ENCODE assay signal across 22 cellular contexts in genomic region chr1:54600947-54601725, GRCh38. TPM values are rescaled to one million over a fixed set of nuclear protein-coding genes. Genes with fewer than 3 reads are reported as not detected.
DNase-seq lines count a peak whose midpoint lies in the region; ATAC-seq, FAIRE-seq and TF ChIP-seq lines count a peak whose summit lies in the region.
"Had no signal": no experiment of that assay in that cellular context is flagged by ENCODE, and none has a peak within 500 bp of the region (broad histone marks: within the 10 kb centered on the region; RNA-seq: fewer than 3 reads in every experiment).

No MANE protein-coding gene starts in this region.

- CTCF ChIA-PET in HepG2 (lab: Yijun Ruan, JAX; ENCODE audit: low intra/inter-chr PET ratio, low total read pairs), result no interaction called here

- H3K4me1 ChIP-seq in HepG2 (ENCODE audit: insufficient read depth, low read length) (peaks cover 15% of the 10 kb centered on the region), right lobe of liver (no peaks in the 10 kb centered on the region), neural progenitor cell (no peaks in the 10 kb centered on the region)

- H3K36me3 Mint-ChIP-seq in neural progenitor cell (no peaks in the 10 kb centered on the region), immature natural killer cell (no peaks in the 10 kb centered on the region), CD14-positive monocyte (peaks cover 15 to 26% of the 10 kb centered on the region in 2 donors)

- H4K20me1 ChIP-seq in HepG2 (ENCODE audit: insufficient read depth, low read length), result no peaks in the 10 kb centered on the region
- no peaks in the 10 kb centered on the region for H4K20me1 ChIP-seq in neural progenitor cell (ENCODE audit: low read depth)

- WGBS in HepG2 (ENCODE audit: low lambda C conversion rate), result 89% methylated on average over 13 of the region's 21 CpGs
- 93% methylated on average over 3 of the region's 21 CpGs for WGBS in right lobe of liver (ENCODE audit: insufficient coverage, low coverage, low lambda C conversion rate, missing lambda C conversion rate)

- peaks cover 4% of the 10 kb centered on the region for H3K27me3 Mint-ChIP-seq in neural progenitor cell (ENCODE audit: insufficient read depth, low read depth)
- H3K27me3 Mint-ChIP-seq in immature natural killer cell (ENCODE audit: low read depth in 3 of 3), result peaks cover 0 to 6% (median 0%) of the 10 kb centered on the region in 3 donors
- H3K27me3 Mint-ChIP-seq in CD14-positive monocyte (ENCODE audit: low read depth in 3 of 3), result no peaks in the 10 kb centered on the region

- H3K9me3 ChIP-seq in HepG2 (ENCODE audit: low read length) (no peaks in the 10 kb centered on the region), right lobe of liver (no peaks in the 10 kb centered on the region), neural progenitor cell (ENCODE audit: low read depth) (no peaks in the 10 kb centered on the region)

- no peak for TF ChIP-seq RAD21 in HepG2 (CRISPR knock-in tag; IDR thresholded peaks at IDR 0.05)

- TF ChIP-seq CTCF in HepG2 (CRISPR knock-in tag; IDR thresholded peaks at IDR 0.05) (no peak), right lobe of liver (IDR thresholded peaks at IDR 0.05) (no peak), neural progenitor cell (IDR thresholded peaks at IDR 0.05) (no peak), CD14-positive monocyte (IDR thresholded peaks at IDR 0.05) (no peak)

- in situ Hi-C loops in HepG2 (cut with HindIII; ENCODE audit: extremely low pct_ligation_motif_present, low pct_unique_long_range_greater_than_20kb), result no loop called here

- ATAC-seq in HepG2, result no peak; the same call in 1 of the 3 replicates
- no peak for ATAC-seq in right lobe of liver
- ATAC-seq: HCT116 had no signal

- no peaks in the 10 kb centered on the region for H3K9me3 Mint-ChIP-seq in neural progenitor cell
- H3K9me3 Mint-ChIP-seq in immature natural killer cell, result no peaks in the 10 kb centered on the region
- no peaks in the 10 kb centered on the region for H3K9me3 Mint-ChIP-seq in CD14-positive monocyte

- H3K36me3 ChIP-seq in HepG2 (replicated peaks in 1 of 2; ENCODE audit: control insufficient read depth in 1 of 2, insufficient read depth in 2 of 2, low read length in 2 of 2) (no peaks in the 10 kb centered on the region), right lobe of liver (no peaks in the 10 kb centered on the region), neural progenitor cell (no peaks in the 10 kb centered on the region)

- no peak for DNase-seq in HepG2 (ENCODE audit: low spot score)
- DNase-seq in right lobe of liver, result no peak
- peak; percentile 59 for DNase-seq in glomerular visceral epithelial cell (ENCODE audit: extremely low spot score)
- DNase-seq in neural progenitor cell (ENCODE audit: low spot score), result no peak
- no peak for DNase-seq in NCI-H1105 (lab: John Stamatoyannopoulos, UW)
- no peak for DNase-seq in immature natural killer cell
- DNase-seq in CD14-positive monocyte (ENCODE audit: low spot score), result no peak
- DNase-seq: DMS 273 treated with DMSO at 0.1 percent for 48 hours, GDM1, GM23248, KG1, NCI-H1048, NCI-H146, NCI-H2081, NCI-H510A treated with DMSO at 0.1 percent for 48 hours, NCI-H82, PC-9 had no signal

- H3K4me3 Mint-ChIP-seq in neural progenitor cell (no peak overlapping the region), immature natural killer cell (no peak overlapping the region), CD14-positive monocyte (no peak overlapping the region)

- H2AFZ ChIP-seq in HepG2 (ENCODE audit: low read length) (no peak overlapping the region), neural progenitor cell (replicated peaks) (no peak overlapping the region)
- H2AFZ ChIP-seq: GM23248, PC-9 had no signal

- peaks cover 29% of the 10 kb centered on the region for H3K4me1 Mint-ChIP-seq in neural progenitor cell
- H3K4me1 Mint-ChIP-seq in immature natural killer cell, result peaks cover 9 to 10% of the 10 kb centered on the region in 2 donors
- H3K4me1 Mint-ChIP-seq in CD14-positive monocyte, result peaks cover 2% of the 10 kb centered on the region

- POLR2A ChIA-PET in HepG2 (lab: Yijun Ruan, JAX), result no interaction called here

- no peaks in the 10 kb centered on the region for H3F3A ChIP-seq in neural progenitor cell (ENCODE audit: low read depth)

- intact Hi-C loops in HepG2 (cut with micrococcal nuclease; ENCODE audit: unreplicated experiment), result no loop called here
- intact Hi-C loops in right lobe of liver (cut with DNase I), result no loop called here
- intact Hi-C loops in CD14-positive monocyte (cut with micrococcal nuclease), result no loop called here

- H3K4me3 ChIP-seq in HepG2 (replicated peaks in 1 of 3; ENCODE audit: insufficient read depth in 1 of 3, low read depth in 2 of 3, low read length in 3 of 3) (no peak overlapping the region), right lobe of liver (no peak overlapping the region), neural progenitor cell (no peak overlapping the region)
- H3K4me3 ChIP-seq: GM23248, PC-9 had no signal

- no peak overlapping the region for H3K4me2 ChIP-seq in HepG2 (ENCODE audit: low read depth, low read length)
- no peak overlapping the region for H3K4me2 ChIP-seq in neural progenitor cell
- H3K4me2 ChIP-seq: PC-9 had no signal

- H3K27ac ChIP-seq in HepG2 (ENCODE audit: extremely low read length, insufficient read depth, low read length), result no peak overlapping the region
- no peak overlapping the region for H3K27ac ChIP-seq in right lobe of liver
- H3K27ac ChIP-seq in neural progenitor cell, result no peak overlapping the region
- H3K27ac ChIP-seq: C4-2B, GM23248, PC-9 had no signal

- H3K27ac Mint-ChIP-seq in neural progenitor cell (peak overlapping the region; percentile 74), immature natural killer cell (no peak overlapping the region), CD14-positive monocyte (peak overlapping the region in 2 of 7 donors; percentile 3 to 16)

- FAIRE-seq in HepG2 (lab: Jason Lieb, UNC), result no peak
- FAIRE-seq: GM12891, GM18507 had no signal

- no TSS peak for BruUV-seq in HepG2 (replicated peaks; lab: Mats Ljungman, UMichigan)

- H3K27me3 ChIP-seq in HepG2 (ENCODE audit: control insufficient read depth in 1 of 2, insufficient read depth in 2 of 2, low read length in 2 of 2) (no peaks in the 10 kb centered on the region), right lobe of liver (no peaks in the 10 kb centered on the region), neural progenitor cell (no peaks in the 10 kb centered on the region)

- no peak overlapping the region for H3K9ac ChIP-seq in HepG2 (ENCODE audit: insufficient read depth, low read depth, low read length)
- H3K9ac ChIP-seq in neural progenitor cell, result no peak overlapping the region
- H3K9ac ChIP-seq: GM23248 had no signal

- TF ChIP-seq POLR2A in HepG2 (IDR thresholded peaks at IDR 0.05; ENCODE audit: insufficient read depth in 1 of 2, low read depth in 2 of 2, low read length in 2 of 2) (no peak), right lobe of liver (IDR thresholded peaks at IDR 0.05) (no peak)

- H3K79me2 ChIP-seq in HepG2 (ENCODE audit: insufficient read depth, low read length) (no peaks in the 10 kb centered on the region), neural progenitor cell (ENCODE audit: low read depth) (no peaks in the 10 kb centered on the region)

- TF ChIP-seq EP300 in HepG2 (IDR thresholded peaks at IDR 0.05; ENCODE audit: low read depth in 2 of 2, low read length in 2 of 2) (no peak), HepG2 (CRISPR knock-in tag; IDR thresholded peaks at IDR 0.05; ENCODE audit: borderline replicate concordance) (no peak)

RNA-seq across cellular contexts. Expression of gene FAM151A, which starts 22.2 kb away (rescaled TPM):
- total RNA-seq in HepG2 (2016; rRNA removed; fragmentation: Illumina TruSeq; extraction: Trizol) (1.5 and 3.6 TPM in 2 replicates), right lobe of liver (10 to 100 TPM in 2 of 6 experiments, 1 to 10 TPM in 2, under 1 TPM in 2; 0.12 to 72.9 (median 5.2) TPM), neural progenitor cell (ENCODE audit: low replicate concordance) (not detected in 2 replicates)
- total RNA-seq in HepG2 (2016; cell fraction: cytosol; rRNA removed; fragmentation: Illumina TruSeq; extraction: Trizol; ENCODE audit: low read depth), result 0.40 and 0.79 TPM in 2 replicates
- 1.3 and 4.4 TPM in 2 replicates for total RNA-seq in HepG2 (2016; cell fraction: insoluble cytoplasmic fraction; rRNA removed; fragmentation: Illumina TruSeq; extraction: Trizol)
- 0.77 and 1.3 TPM in 2 replicates for total RNA-seq in HepG2 (2016; cell fraction: membrane; rRNA removed; fragmentation: Illumina TruSeq; extraction: Trizol)
- 2.6 and 3.0 TPM in 2 replicates for total RNA-seq in HepG2 (2016; cell fraction: nucleus; rRNA removed; fragmentation: Illumina TruSeq; extraction: Trizol)
- polyA plus RNA-seq in HepG2 (2011; rRNA removed) (0.25 and 0.29 TPM in 2 replicates), immature natural killer cell (not detected), CD14-positive monocyte (not detected)
- 0.09 and 0.28 TPM in 2 replicates for polyA plus RNA-seq in HepG2 (2011; cell fraction: cytosol; rRNA removed)
- polyA plus RNA-seq in HepG2 (2011; cell fraction: nucleus; rRNA removed), result 0.21 and 0.26 TPM in 2 replicates
- 0.08 and 0.19 TPM in 2 replicates for polyA plus RNA-seq in HepG2 (2012)
- 0.55 and 0.68 TPM in 2 replicates for polyA plus RNA-seq in HepG2 (2016; cell fraction: cytosol; fragmentation: Illumina TruSeq; extraction: Trizol; ENCODE audit: low read depth)
- polyA plus RNA-seq in HepG2 (2016; cell fraction: insoluble cytoplasmic fraction; fragmentation: Illumina TruSeq; extraction: Trizol; ENCODE audit: low read depth), result 0.85 and 1.2 TPM in 2 replicates
- 0.62 and 0.73 TPM in 2 replicates for polyA plus RNA-seq in HepG2 (2016; cell fraction: membrane; fragmentation: Illumina TruSeq; extraction: Trizol; ENCODE audit: low read depth)
- polyA plus RNA-seq in HepG2 (2016; cell fraction: nucleus; fragmentation: Illumina TruSeq; extraction: Trizol; ENCODE audit: insufficient read depth, low read depth), result 3.3 and 3.5 TPM in 2 replicates
- 0.38 TPM in 1 of 2 replicates, not detected in the other for polyA minus RNA-seq in HepG2 (2011; rRNA and poly(A)+ RNA removed; ENCODE audit: low replicate concordance)
- polyA minus RNA-seq in HepG2 (2011; cell fraction: cytosol; rRNA and poly(A)+ RNA removed), result not detected in 2 replicates
- not detected in 2 replicates for polyA minus RNA-seq in HepG2 (2011; cell fraction: nucleus; rRNA and poly(A)+ RNA removed)
- total RNA-seq: A673, GM23248, PC-9 had no signal

RNA-seq across cellular contexts. Expression of gene MROH7, which starts 40.5 kb away (rescaled TPM):
- total RNA-seq in HepG2 (2016; rRNA removed; fragmentation: Illumina TruSeq; extraction: Trizol), result 0.09 TPM in 1 of 2 replicates, not detected in the other
- total RNA-seq in HepG2 (2016; cell fraction: cytosol; rRNA removed; fragmentation: Illumina TruSeq; extraction: Trizol; ENCODE audit: low read depth), result not detected in 2 replicates
- total RNA-seq in HepG2 (2016; cell fraction: insoluble cytoplasmic fraction; rRNA removed; fragmentation: Illumina TruSeq; extraction: Trizol), result not detected in 2 replicates
- not detected in 2 replicates for total RNA-seq in HepG2 (2016; cell fraction: membrane; rRNA removed; fragmentation: Illumina TruSeq; extraction: Trizol)
- total RNA-seq in HepG2 (2016; cell fraction: nucleus; rRNA removed; fragmentation: Illumina TruSeq; extraction: Trizol), result not detected in 2 replicates
- polyA plus RNA-seq in HepG2 (2011; rRNA removed), result 0.08 and 0.09 TPM in 2 replicates
- not detected in 2 replicates for polyA plus RNA-seq in HepG2 (2011; cell fraction: cytosol; rRNA removed)
- polyA plus RNA-seq in HepG2 (2011; cell fraction: nucleus; rRNA removed), result 0.27 and 0.29 TPM in 2 replicates
- polyA plus RNA-seq in HepG2 (2012), result 0.05 and 0.12 TPM in 2 replicates
- polyA plus RNA-seq in HepG2 (2016; cell fraction: cytosol; fragmentation: Illumina TruSeq; extraction: Trizol; ENCODE audit: low read depth), result not detected in 2 replicates
- not detected in 2 replicates for polyA plus RNA-seq in HepG2 (2016; cell fraction: insoluble cytoplasmic fraction; fragmentation: Illumina TruSeq; extraction: Trizol; ENCODE audit: low read depth)
- polyA plus RNA-seq in HepG2 (2016; cell fraction: membrane; fragmentation: Illumina TruSeq; extraction: Trizol; ENCODE audit: low read depth), result not detected in 2 replicates
- not detected in 2 replicates for polyA plus RNA-seq in HepG2 (2016; cell fraction: nucleus; fragmentation: Illumina TruSeq; extraction: Trizol; ENCODE audit: insufficient read depth, low read depth)
- polyA minus RNA-seq in HepG2 (2011; rRNA and poly(A)+ RNA removed; ENCODE audit: low replicate concordance), result 0.16 and 1.7 TPM in 2 replicates
- not detected in 2 replicates for polyA minus RNA-seq in HepG2 (2011; cell fraction: cytosol; rRNA and poly(A)+ RNA removed)
- 0.37 TPM in 1 of 2 replicates, not detected in the other for polyA minus RNA-seq in HepG2 (2011; cell fraction: nucleus; rRNA and poly(A)+ RNA removed)
- 1 to 10 TPM in 3 of 6 experiments, under 1 TPM in 3; 0.37 to 3.1 (median 1.2) TPM for total RNA-seq in right lobe of liver
- 0.21 and 0.34 TPM in 2 replicates for total RNA-seq in neural progenitor cell (ENCODE audit: low replicate concordance)
- polyA plus RNA-seq in immature natural killer cell, result not detected
- not detected for polyA plus RNA-seq in CD14-positive monocyte
- total RNA-seq: A673, PC-9 had no signal

RNA-seq across cellular contexts. Expression of gene ACOT11, which starts 53.1 kb away (rescaled TPM):
- 3.0 and 3.3 TPM in 2 replicates for total RNA-seq in HepG2 (2016; rRNA removed; fragmentation: Illumina TruSeq; extraction: Trizol)
- total RNA-seq in HepG2 (2016; cell fraction: cytosol; rRNA removed; fragmentation: Illumina TruSeq; extraction: Trizol; ENCODE audit: low read depth), result 0.79 and 1.0 TPM in 2 replicates
- 2.1 and 2.6 TPM in 2 replicates for total RNA-seq in HepG2 (2016; cell fraction: insoluble cytoplasmic fraction; rRNA removed; fragmentation: Illumina TruSeq; extraction: Trizol)
- 2.2 TPM in 2 replicates for total RNA-seq in HepG2 (2016; cell fraction: membrane; rRNA removed; fragmentation: Illumina TruSeq; extraction: Trizol)
- 1.8 and 2.5 TPM in 2 replicates for total RNA-seq in HepG2 (2016; cell fraction: nucleus; rRNA removed; fragmentation: Illumina TruSeq; extraction: Trizol)
- polyA plus RNA-seq in HepG2 (2011; rRNA removed), result 2.6 and 2.8 TPM in 2 replicates
- 0.88 and 1.6 TPM in 2 replicates for polyA plus RNA-seq in HepG2 (2011; cell fraction: cytosol; rRNA removed)
- polyA plus RNA-seq in HepG2 (2011; cell fraction: nucleus; rRNA removed), result 6.8 and 12.7 TPM in 2 replicates
- polyA plus RNA-seq in HepG2 (2012), result 1.4 and 2.1 TPM in 2 replicates
- 0.62 and 0.68 TPM in 2 replicates for polyA plus RNA-seq in HepG2 (2016; cell fraction: cytosol; fragmentation: Illumina TruSeq; extraction: Trizol; ENCODE audit: low read depth)
- polyA plus RNA-seq in HepG2 (2016; cell fraction: insoluble cytoplasmic fraction; fragmentation: Illumina TruSeq; extraction: Trizol; ENCODE audit: low read depth), result 1.9 and 3.1 TPM in 2 replicates
- polyA plus RNA-seq in HepG2 (2016; cell fraction: membrane; fragmentation: Illumina TruSeq; extraction: Trizol; ENCODE audit: low read depth), result 1.3 and 1.4 TPM in 2 replicates
- 4.8 and 6.2 TPM in 2 replicates for polyA plus RNA-seq in HepG2 (2016; cell fraction: nucleus; fragmentation: Illumina TruSeq; extraction: Trizol; ENCODE audit: insufficient read depth, low read depth)
- 7.7 and 8.7 TPM in 2 replicates for polyA minus RNA-seq in HepG2 (2011; rRNA and poly(A)+ RNA removed; ENCODE audit: low replicate concordance)
- polyA minus RNA-seq in HepG2 (2011; cell fraction: cytosol; rRNA and poly(A)+ RNA removed), result 1.4 and 2.3 TPM in 2 replicates
- 3.1 and 5.0 TPM in 2 replicates for polyA minus RNA-seq in HepG2 (2011; cell fraction: nucleus; rRNA and poly(A)+ RNA removed)
- total RNA-seq in right lobe of liver, result 1 to 10 TPM in 2 of 6 experiments, under 1 TPM in 4; 0.50 to 1.3 (median 0.84) TPM
- 0.51 and 1.7 TPM in 2 replicates for total RNA-seq in neural progenitor cell (ENCODE audit: low replicate concordance)
- polyA plus RNA-seq in immature natural killer cell, result under 1 TPM in 2 of 3 donors, not detected in 1; 0.27 to 0.44 TPM
- polyA plus RNA-seq in CD14-positive monocyte, result under 1 TPM; 0.18 to 0.79 TPM
